In the genomic region with DNA sequence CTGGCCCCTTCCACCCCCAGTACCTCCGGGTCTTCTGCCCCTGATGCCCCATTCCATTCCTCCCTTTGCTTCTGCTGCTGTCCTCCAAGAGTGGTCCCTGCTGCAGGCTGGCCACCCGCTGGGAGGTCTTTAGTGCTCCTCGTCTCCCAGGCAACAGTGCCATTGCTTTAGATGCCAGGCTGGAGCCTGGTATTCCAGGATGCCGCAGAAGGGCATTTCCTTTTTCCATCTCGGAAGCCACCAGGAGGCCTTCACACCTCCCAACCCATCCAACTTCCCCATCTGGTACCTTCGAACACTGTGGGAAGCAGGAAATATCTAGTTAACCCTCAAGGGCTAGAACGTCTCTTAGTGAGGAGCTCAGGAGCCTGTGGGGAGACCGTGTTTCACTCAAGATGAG, we compare ENCODE assay signal across 20 cellular contexts.
DNase-seq lines count a peak whose midpoint lies in the region; ATAC-seq, FAIRE-seq and TF ChIP-seq lines count a peak whose summit lies in the region.
"Had no signal": no experiment of that assay in that cellular context is flagged by ENCODE, and none has a peak within 500 bp of the region (broad histone marks: within the 10 kb centered on the region; RNA-seq: fewer than 3 reads in every experiment).

No MANE protein-coding gene starts in this region.

- no CpG with 5 or more reads among the region's 8 CpGs for WGBS in H9 (ENCODE audit: extremely low coverage, insufficient read length, low lambda C conversion rate)

- intact Hi-C loops in activated CD8-positive, alpha-beta T cell treated with anti-CD3 and anti-CD28 coated beads for 36 hours (cut with micrococcal nuclease), result no loop called here
- intact Hi-C loops in kidney (cut with DNase I), result no loop called here

- H3K27ac Mint-ChIP-seq in activated CD8-positive, alpha-beta T cell treated with anti-CD3 and anti-CD28 coated beads, Interleukin-2, amount 10 ng/mL, durations not matched to agents 7 days and 5 days, result peak overlapping the region; percentile 25
- H3K27ac Mint-ChIP-seq in activated CD8-positive, alpha-beta T cell treated with anti-CD3 and anti-CD28 coated beads for 36 hours, result no peak overlapping the region
- H3K27ac Mint-ChIP-seq in brain (peak overlapping the region in 3 of 5 experiments; percentile 44 to 76 (median 48)), H9 (no peak overlapping the region)
- H3K27ac Mint-ChIP-seq: IgD-negative memory B cell had no signal

- no peaks in the 10 kb centered on the region for H3K9me3 ChIP-seq in kidney (ENCODE audit: control insufficient read depth in 1 of 2, low read length in 2 of 2)
- H3K9me3 ChIP-seq in H9 (ENCODE audit: control insufficient read depth, low read depth, low read length), result no peaks in the 10 kb centered on the region
- H3K9me3 ChIP-seq: Peyer's patch had no signal

- no peak overlapping the region for H4K5ac ChIP-seq in H9 (ENCODE audit: insufficient read length, low read depth, low read length)

- H4K8ac ChIP-seq in H9 (replicated peaks; ENCODE audit: insufficient read length, low read depth, low read length), result no peak overlapping the region

- H2BK20ac ChIP-seq in H9 (ENCODE audit: low read depth, low read length, poor library complexity, severe bottlenecking), result no peak overlapping the region

- CTCF ChIA-PET in activated CD8-positive, alpha-beta T cell treated with anti-CD3 and anti-CD28 coated beads, Interleukin-2, amount 10 ng/mL, durations not matched to agents 7 days and 5 days (lab: Charles Lee), result no interaction called here
- CTCF ChIA-PET in activated CD8-positive, alpha-beta T cell treated with anti-CD3 and anti-CD28 coated beads for 36 hours (lab: Charles Lee), result interaction anchor here (1.3 kb wide), 1 partner anchor 33 kb away, joined by 4 read pairs; no protein-coding TSS in a partner anchor

- no peak overlapping the region for H2BK5ac ChIP-seq in H9 (ENCODE audit: insufficient read length, low read length)

- no peak overlapping the region for H3K23ac ChIP-seq in H9 (ENCODE audit: insufficient read length, low read depth, low read length)

- no peak for FAIRE-seq in kidney (lab: Jason Lieb, UNC)
- FAIRE-seq: HTR-8/SVneo had no signal

- peaks cover 22% of the 10 kb centered on the region for H3K27me3 Mint-ChIP-seq in activated CD8-positive, alpha-beta T cell treated with anti-CD3 and anti-CD28 coated beads, Interleukin-2, amount 10 ng/mL, durations not matched to agents 7 days and 5 days (ENCODE audit: low read depth)
- H3K27me3 Mint-ChIP-seq in activated CD8-positive, alpha-beta T cell treated with anti-CD3 and anti-CD28 coated beads for 36 hours, result peaks cover 2% of the 10 kb centered on the region
- H3K27me3 Mint-ChIP-seq in brain (peaks cover 2% of the 10 kb centered on the region), H9 (ENCODE audit: low read depth) (peaks cover 10% of the 10 kb centered on the region)

- no peaks in the 10 kb centered on the region for H3K23me2 ChIP-seq in H9 (ENCODE audit: insufficient read length, low read depth, low read length, poor library complexity, severe bottlenecking)

- H3K18ac ChIP-seq in H9 (ENCODE audit: insufficient read length, low read depth, low read length), result no peak overlapping the region

- no peak overlapping the region for H3K4ac ChIP-seq in H9 (ENCODE audit: low read depth, low read length)

- H3K9ac ChIP-seq in kidney (ENCODE audit: low read length in 2 of 2) (no peak overlapping the region), H9 (ENCODE audit: extremely low read depth, insufficient read length, low read length) (no peak overlapping the region)

- no peaks in the 10 kb centered on the region for H3K36me3 Mint-ChIP-seq in activated CD8-positive, alpha-beta T cell treated with anti-CD3 and anti-CD28 coated beads, Interleukin-2, amount 10 ng/mL, durations not matched to agents 7 days and 5 days (ENCODE audit: low read depth)
- no peaks in the 10 kb centered on the region for H3K36me3 Mint-ChIP-seq in activated CD8-positive, alpha-beta T cell treated with anti-CD3 and anti-CD28 coated beads for 36 hours (ENCODE audit: low read depth)
- H3K36me3 Mint-ChIP-seq in brain, result no peaks in the 10 kb centered on the region
- no peaks in the 10 kb centered on the region for H3K36me3 Mint-ChIP-seq in H9 (ENCODE audit: insufficient read depth in 1 of 3, low read depth in 3 of 3)

- POLR2A ChIA-PET in activated CD8-positive, alpha-beta T cell treated with anti-CD3 and anti-CD28 coated beads, Interleukin-2, amount 10 ng/mL, durations not matched to agents 7 days and 5 days (lab: Charles Lee), result no interaction called here
- POLR2A ChIA-PET in activated CD8-positive, alpha-beta T cell treated with anti-CD3 and anti-CD28 coated beads for 36 hours (lab: Charles Lee), result interaction anchor here (0.9 to 1.1 kb wide), 2 partner anchors 14 to 32 kb away, joined by 3 read pairs; no protein-coding TSS in a partner anchor

- no peak overlapping the region; the same call in 1 of the 2 replicates for H3K14ac ChIP-seq in H9 (ENCODE audit: insufficient read depth, low read length)

- no peak overlapping the region for H3K4me3 ChIP-seq in kidney (ENCODE audit: low read length in 2 of 2)
- H3K4me3 ChIP-seq: Peyer's patch had no signal

- H2AFZ ChIP-seq in H9 (ENCODE audit: low read length), result no peak overlapping the region

- no peak overlapping the region for H3T11ph ChIP-seq in H9 (ENCODE audit: low read length)

- H3K4me2 ChIP-seq in H9 (ENCODE audit: insufficient read depth, insufficient read length, low read length), result no peak overlapping the region

- no peak for ATAC-seq in activated CD8-positive, alpha-beta T cell treated with anti-CD3 and anti-CD28 coated beads, Interleukin-2, amount 10 ng/mL, durations not matched to agents 7 days and 5 days
- ATAC-seq in activated CD8-positive, alpha-beta T cell treated with anti-CD3 and anti-CD28 coated beads for 36 hours, result no peak
- ATAC-seq: Right ventricle myocardium inferior had no signal

- H3K4me1 ChIP-seq in kidney (ENCODE audit: control insufficient read depth in 1 of 2, insufficient read depth in 1 of 2, low read depth in 1 of 2, low read length in 2 of 2), result no peaks in the 10 kb centered on the region
- H3K4me1 ChIP-seq in H9 (ENCODE audit: insufficient read depth, low read length), result no peaks in the 10 kb centered on the region; the same call in 1 of the 2 replicates

- H3K4me1 Mint-ChIP-seq in activated CD8-positive, alpha-beta T cell treated with anti-CD3 and anti-CD28 coated beads, Interleukin-2, amount 10 ng/mL, durations not matched to agents 7 days and 5 days (ENCODE audit: low read depth), result peaks cover 20% of the 10 kb centered on the region
- peaks cover under 1% of the 10 kb centered on the region for H3K4me1 Mint-ChIP-seq in activated CD8-positive, alpha-beta T cell treated with anti-CD3 and anti-CD28 coated beads for 36 hours (ENCODE audit: low read depth)
- peaks cover 10% of the 10 kb centered on the region for H3K4me1 Mint-ChIP-seq in brain
- peaks cover 19 to 25% of the 10 kb centered on the region in 2 experiments for H3K4me1 Mint-ChIP-seq in H9

- H3K79me2 ChIP-seq in H9 (ENCODE audit: insufficient read depth, low read length), result no peaks in the 10 kb centered on the region

- no peak overlapping the region for H2BK120ac ChIP-seq in H9 (ENCODE audit: low read depth, low read length, poor library complexity, severe bottlenecking)

- no peak overlapping the region for H3K4me3 Mint-ChIP-seq in activated CD8-positive, alpha-beta T cell treated with anti-CD3 and anti-CD28 coated beads, Interleukin-2, amount 10 ng/mL, durations not matched to agents 7 days and 5 days
- no peak overlapping the region for H3K4me3 Mint-ChIP-seq in activated CD8-positive, alpha-beta T cell treated with anti-CD3 and anti-CD28 coated beads for 36 hours
- H3K4me3 Mint-ChIP-seq in brain (no peak overlapping the region), H9 (no peak overlapping the region)
- H3K4me3 Mint-ChIP-seq: IgD-negative memory B cell had no signal

- no peaks in the 10 kb centered on the region for H3K27me3 ChIP-seq in H9 (ENCODE audit: insufficient read depth, low read length)
- H3K27me3 ChIP-seq: Peyer's patch had no signal

- H2BK12ac ChIP-seq in H9 (ENCODE audit: insufficient read length, low read depth, low read length), result no peak overlapping the region

- no peak for TF ChIP-seq CTCF in activated CD8-positive, alpha-beta T cell treated with anti-CD3 and anti-CD28 coated beads for 36 hours (IDR thresholded peaks at IDR 0.05)
- no peak for TF ChIP-seq CTCF in brain (conservative IDR thresholded peaks at IDR 0.05)
- TF ChIP-seq CTCF in kidney (IDR thresholded peaks at IDR 0.05; ENCODE audit: borderline replicate concordance, extremely low read depth, insufficient read depth), result no peak
- TF ChIP-seq CTCF in H9 (conservative IDR thresholded peaks at IDR 0.05), result no peak

- H4K91ac ChIP-seq in H9 (ENCODE audit: insufficient read length, low read depth, low read length), result no peak overlapping the region

- H4K20me1 ChIP-seq in H9 (ENCODE audit: control insufficient read depth, insufficient read depth, insufficient read length), result no peaks in the 10 kb centered on the region

- H3K79me1 ChIP-seq in H9 (ENCODE audit: insufficient read depth, low read depth, low read length, poor library complexity, severe bottlenecking), result no peaks in the 10 kb centered on the region

- no peak overlapping the region for H2AK5ac ChIP-seq in H9 (ENCODE audit: insufficient read length, low read length)

- H3K9me3 Mint-ChIP-seq in activated CD8-positive, alpha-beta T cell treated with anti-CD3 and anti-CD28 coated beads, Interleukin-2, amount 10 ng/mL, durations not matched to agents 7 days and 5 days (ENCODE audit: insufficient read depth), result no peaks in the 10 kb centered on the region
- no peaks in the 10 kb centered on the region for H3K9me3 Mint-ChIP-seq in activated CD8-positive, alpha-beta T cell treated with anti-CD3 and anti-CD28 coated beads for 36 hours
- H3K9me3 Mint-ChIP-seq in brain (peaks cover 0 to 2% (median 0%) of the 10 kb centered on the region in 5 experiments), H9 (no peaks in the 10 kb centered on the region)
- H3K9me3 Mint-ChIP-seq: IgD-negative memory B cell had no signal

- H3K56ac ChIP-seq in H9 (ENCODE audit: insufficient read length, low read depth, low read length), result no peak overlapping the region

- H2BK15ac ChIP-seq in H9 (ENCODE audit: low read depth, low read length), result no peak overlapping the region

- H3K27ac ChIP-seq in kidney (ENCODE audit: low read depth in 2 of 2, low read length in 2 of 2) (no peak overlapping the region), H9 (ENCODE audit: insufficient read length, low read depth, low read length) (no peak overlapping the region)
- H3K27ac ChIP-seq: 22Rv1, Peyer's patch had no signal

- no peak for DNase-seq in activated CD8-positive, alpha-beta T cell treated with anti-CD3 and anti-CD28 coated beads, Interleukin-2, amount 10 ng/mL, durations not matched to agents 7 days and 5 days
- no peak for DNase-seq in activated CD8-positive, alpha-beta T cell treated with anti-CD3 and anti-CD28 coated beads for 36 hours
- DNase-seq in kidney (peak; percentile 49), OCI-M1 (lab: John Stamatoyannopoulos, UW) (no peak), H9 (no peak), retina (no peak)
- no peak for DNase-seq in stimulated activated CD4-positive, alpha-beta T cell treated with anti-CD3 and anti-CD28 coated beads, Interleukin-4, amount 100 ng/mL, for 24 hours
- DNase-seq: GDM1, HCEC 1CT, MM.1S, NCI-H1092 treated with DMSO at 0.1 percent for 48 hours, NCI-H2081, NCI-H2171 treated with DMSO at 0.1 percent for 48 hours, NCI-H446 treated with DMSO at 0.1 percent for 48 hours, Peyer's patch had no signal

- no peaks in the 10 kb centered on the region for H3K36me3 ChIP-seq in kidney (ENCODE audit: control insufficient read depth in 1 of 2, insufficient read depth in 2 of 2, low read length in 2 of 2)
- H3K36me3 ChIP-seq: Peyer's patch had no signal

Comparison
In these comparisons a context has a peak if more than half of its experiments do, and no peak if none do; other contexts are left out.
1. H3K27ac Mint-ChIP-seq: peak in activated CD8-positive, alpha-beta T cell treated with anti-CD3 and anti-CD28 coated beads, Interleukin-2, amount 10 ng/mL, durations not matched to agents 7 days and 5 days (single experiment) and brain (3 of 5); none in activated CD8-positive, alpha-beta T cell treated with anti-CD3 and anti-CD28 coated beads for 36 hours (single experiment) and H9 (0 of 3).